Comparison of ENCODE assay signal across 29 cellular contexts in genomic region chr2:217379807-217380206, GRCh38.
"Had no signal": no experiment of that assay in that cellular context is flagged by ENCODE, and none has a peak within 500 bp of the region (broad histone marks: within the 10 kb centered on the region; RNA-seq: fewer than 3 reads in every experiment).

No MANE protein-coding gene starts in this region.

- DNase-seq: activated CD4-positive, alpha-beta memory T cell treated with anti-CD3 and anti-CD28 coated beads for 36 hours; activated CD4-positive, alpha-beta T cell treated with anti-CD3 and anti-CD28 coated beads for 36 hours; activated CD4-positive, alpha-beta T cell treated with anti-CD3 and anti-CD28 coated beads, Interleukin-2, amount 10 ng/mL, durations not matched to agents 24 days and 14 days; activated CD4-positive, CD25-positive, alpha-beta regulatory T cell; activated CD4-positive, CD25-positive, alpha-beta regulatory T cell treated with anti-CD3 and anti-CD28 coated beads, Interleukin-2, amount 50 U/mL, for 72 hours; activated CD8-positive, alpha-beta memory T cell treated with anti-CD3 and anti-CD28 coated beads, Interleukin-2, amount 10 ng/mL, durations not matched to agents 7 days and 5 days; activated CD8-positive, alpha-beta memory T cell treated with anti-CD3 and anti-CD28 coated beads, Interleukin-2, amount 50 U/mL, for 4 hours; activated CD8-positive, alpha-beta T cell treated with anti-CD3 and anti-CD28 coated beads, Interleukin-2, amount 10 ng/mL, durations not matched to agents 7 days and 5 days; activated gamma-delta T cell; activated naive CD4-positive, alpha-beta T cell; activated naive CD8-positive, alpha-beta T cell treated with anti-CD3 and anti-CD28 coated beads for 36 hours; activated naive CD8-positive, alpha-beta T cell treated with anti-CD3 and anti-CD28 coated beads, Interleukin-2, amount 50 U/mL, for 24 hours; activated T-cell treated with anti-CD3 and anti-CD28 coated beads, Interleukin-2, amount 50 U/mL, for 24 hours; activated T-cell treated with anti-CD3 and anti-CD28 coated beads, Interleukin-2, amount 50 U/mL, for 72 hours; adrenal gland; amygdala; aorta; body of pancreas; cortex of kidney; dermis blood vessel endothelial cell; effector CD4-positive, alpha-beta T cell; effector memory CD8-positive, alpha-beta T cell; erythroblast; foreskin keratinocyte; gastrocnemius medialis; glutamatergic neuron; heart right ventricle; T-helper 2 cell had no signal

- H3K4me3 Mint-ChIP-seq: activated CD4-positive, alpha-beta memory T cell treated with anti-CD3 and anti-CD28 coated beads for 36 hours; activated CD4-positive, alpha-beta T cell treated with anti-CD3 and anti-CD28 coated beads for 36 hours; activated CD4-positive, alpha-beta T cell treated with anti-CD3 and anti-CD28 coated beads, Interleukin-2, amount 10 ng/mL, durations not matched to agents 24 days and 14 days; activated CD8-positive, alpha-beta memory T cell treated with anti-CD3 and anti-CD28 coated beads, Interleukin-2, amount 10 ng/mL, durations not matched to agents 7 days and 5 days; activated CD8-positive, alpha-beta T cell treated with anti-CD3 and anti-CD28 coated beads, Interleukin-2, amount 10 ng/mL, durations not matched to agents 7 days and 5 days; activated naive CD4-positive, alpha-beta T cell treated with anti-CD3 and anti-CD28 coated beads, Interleukin-2, amount 50 U/mL, for 24 hours; activated naive CD8-positive, alpha-beta T cell treated with anti-CD3 and anti-CD28 coated beads for 36 hours; activated naive CD8-positive, alpha-beta T cell treated with anti-CD3 and anti-CD28 coated beads, Interleukin-2, amount 50 U/mL, for 24 hours; activated T-cell treated with anti-CD3 and anti-CD28 coated beads, Interleukin-2, amount 50 U/mL, for 24 hours; activated T-cell treated with anti-CD3 and anti-CD28 coated beads, Interleukin-2, amount 50 U/mL, for 72 hours; effector memory CD8-positive, alpha-beta T cell had no signal

- H3K27ac Mint-ChIP-seq: activated CD4-positive, alpha-beta memory T cell treated with anti-CD3 and anti-CD28 coated beads for 36 hours; activated CD4-positive, alpha-beta T cell treated with anti-CD3 and anti-CD28 coated beads for 36 hours; activated CD4-positive, alpha-beta T cell treated with anti-CD3 and anti-CD28 coated beads, Interleukin-2, amount 10 ng/mL, durations not matched to agents 24 days and 14 days; activated CD8-positive, alpha-beta memory T cell treated with anti-CD3 and anti-CD28 coated beads, Interleukin-2, amount 10 ng/mL, durations not matched to agents 7 days and 5 days; activated CD8-positive, alpha-beta T cell treated with anti-CD3 and anti-CD28 coated beads, Interleukin-2, amount 10 ng/mL, durations not matched to agents 7 days and 5 days; activated naive CD4-positive, alpha-beta T cell treated with anti-CD3 and anti-CD28 coated beads, Interleukin-2, amount 50 U/mL, for 24 hours; activated naive CD8-positive, alpha-beta T cell treated with anti-CD3 and anti-CD28 coated beads for 36 hours; activated naive CD8-positive, alpha-beta T cell treated with anti-CD3 and anti-CD28 coated beads, Interleukin-2, amount 50 U/mL, for 24 hours; activated T-cell treated with anti-CD3 and anti-CD28 coated beads, Interleukin-2, amount 50 U/mL, for 24 hours; activated T-cell treated with anti-CD3 and anti-CD28 coated beads, Interleukin-2, amount 50 U/mL, for 72 hours; effector memory CD8-positive, alpha-beta T cell had no signal

- H3K27me3 Mint-ChIP-seq: activated CD4-positive, alpha-beta memory T cell treated with anti-CD3 and anti-CD28 coated beads for 36 hours; activated naive CD4-positive, alpha-beta T cell treated with anti-CD3 and anti-CD28 coated beads, Interleukin-2, amount 50 U/mL, for 24 hours; activated T-cell treated with anti-CD3 and anti-CD28 coated beads, Interleukin-2, amount 50 U/mL, for 24 hours had no signal

- H3K4me1 Mint-ChIP-seq: activated CD4-positive, alpha-beta T cell treated with anti-CD3 and anti-CD28 coated beads, Interleukin-2, amount 10 ng/mL, durations not matched to agents 24 days and 14 days; activated CD8-positive, alpha-beta memory T cell treated with anti-CD3 and anti-CD28 coated beads, Interleukin-2, amount 10 ng/mL, durations not matched to agents 7 days and 5 days; activated naive CD4-positive, alpha-beta T cell treated with anti-CD3 and anti-CD28 coated beads, Interleukin-2, amount 50 U/mL, for 24 hours; activated naive CD8-positive, alpha-beta T cell treated with anti-CD3 and anti-CD28 coated beads, Interleukin-2, amount 50 U/mL, for 24 hours had no signal

- H3K36me3 Mint-ChIP-seq: activated CD8-positive, alpha-beta memory T cell treated with anti-CD3 and anti-CD28 coated beads, Interleukin-2, amount 10 ng/mL, durations not matched to agents 7 days and 5 days; activated naive CD8-positive, alpha-beta T cell treated with anti-CD3 and anti-CD28 coated beads for 36 hours had no signal

- ATAC-seq: activated CD4-positive, alpha-beta T cell treated with anti-CD3 and anti-CD28 coated beads for 36 hours; activated CD8-positive, alpha-beta memory T cell treated with anti-CD3 and anti-CD28 coated beads, Interleukin-2, amount 10 ng/mL, durations not matched to agents 7 days and 5 days; activated CD8-positive, alpha-beta T cell treated with anti-CD3 and anti-CD28 coated beads, Interleukin-2, amount 10 ng/mL, durations not matched to agents 7 days and 5 days; activated naive CD8-positive, alpha-beta T cell treated with anti-CD3 and anti-CD28 coated beads, Interleukin-2, amount 50 U/mL, for 24 hours; activated T-cell treated with anti-CD3 and anti-CD28 coated beads, Interleukin-2, amount 50 U/mL, for 72 hours; body of pancreas; effector memory CD8-positive, alpha-beta T cell; foreskin keratinocyte; gastrocnemius medialis; heart right ventricle had no signal

- H3K9me3 Mint-ChIP-seq: activated naive CD4-positive, alpha-beta T cell treated with anti-CD3 and anti-CD28 coated beads, Interleukin-2, amount 50 U/mL, for 24 hours; activated naive CD8-positive, alpha-beta T cell treated with anti-CD3 and anti-CD28 coated beads, Interleukin-2, amount 50 U/mL, for 24 hours; activated T-cell treated with anti-CD3 and anti-CD28 coated beads, Interleukin-2, amount 50 U/mL, for 24 hours had no signal
